ENCODE assay signal across 29 cellular contexts in genomic region chr7:25647872-25648271, GRCh38.
"Had no signal": no experiment of that assay in that cellular context is flagged by ENCODE, and none has a peak within 500 bp of the region (broad histone marks: within the 10 kb centered on the region; RNA-seq: fewer than 3 reads in every experiment).

No MANE protein-coding gene starts in this region.

- H3K9me3 Mint-ChIP-seq: activated B cell treated with CpG ODN at 0.5 μM for 24 hours; activated CD8-positive, alpha-beta T cell treated with anti-CD3 and anti-CD28 coated beads for 36 hours; activated T-cell treated with anti-CD3 and anti-CD28 coated beads, Interleukin-2, amount 50 U/mL, for 4 hours; activated T-helper 17 cell treated with anti-CD3 and anti-CD28 coated beads, Interleukin-2, amount 50 U/mL, for 72 hours; effector memory CD8-positive, alpha-beta T cell; T-helper 2 cell treated with Interferon-gamma antibody and Interleukin-4, amounts not matched to agents 5 μg/mL and 100 μg/mL, for 36 hours had no signal

- H3K27me3 Mint-ChIP-seq: activated B cell treated with CpG ODN at 0.5 μM for 24 hours; activated CD8-positive, alpha-beta T cell treated with anti-CD3 and anti-CD28 coated beads for 36 hours; activated naive CD8-positive, alpha-beta T cell had no signal

- H3K4me3 Mint-ChIP-seq: activated B cell treated with CpG ODN at 0.5 μM for 24 hours; activated CD8-positive, alpha-beta T cell treated with anti-CD3 and anti-CD28 coated beads for 36 hours; activated naive CD8-positive, alpha-beta T cell; activated T-cell treated with anti-CD3 and anti-CD28 coated beads, Interleukin-2, amount 50 U/mL, for 4 hours; activated T-helper 17 cell treated with anti-CD3 and anti-CD28 coated beads, Interleukin-2, amount 50 U/mL, for 72 hours; effector memory CD8-positive, alpha-beta T cell; T-helper 17 cell; T-helper 2 cell treated with Interferon-gamma antibody and Interleukin-4, amounts not matched to agents 5 μg/mL and 100 μg/mL, for 36 hours had no signal

- H3K36me3 ChIP-seq: esophagus squamous epithelium, WERI-Rb-1 had no signal

- H3K27ac ChIP-seq: body of pancreas, epithelial cell of prostate, esophagus squamous epithelium, WERI-Rb-1 had no signal

- ATAC-seq: activated CD4-positive, CD25-positive, alpha-beta regulatory T cell treated with anti-CD3 and anti-CD28 coated beads, Interleukin-2, amount 50 U/mL, for 24 hours; activated CD8-positive, alpha-beta T cell treated with anti-CD3 and anti-CD28 coated beads for 36 hours; activated T-cell treated with anti-CD3 and anti-CD28 coated beads, Interleukin-2, amount 50 U/mL, for 4 hours; activated T-helper 17 cell treated with anti-CD3 and anti-CD28 coated beads, Interleukin-2, amount 50 U/mL, for 72 hours; body of pancreas; effector memory CD8-positive, alpha-beta T cell; T-helper 17 cell had no signal

- H3K27me3 ChIP-seq: body of pancreas, esophagus squamous epithelium had no signal

- H3K4me1 Mint-ChIP-seq: activated B cell treated with CpG ODN at 0.5 μM for 24 hours; activated T-helper 17 cell treated with anti-CD3 and anti-CD28 coated beads, Interleukin-2, amount 50 U/mL, for 72 hours; T-helper 17 cell had no signal

- H3K27ac Mint-ChIP-seq: activated B cell treated with CpG ODN at 0.5 μM for 24 hours; activated CD8-positive, alpha-beta T cell treated with anti-CD3 and anti-CD28 coated beads for 36 hours; activated naive CD8-positive, alpha-beta T cell; activated T-helper 17 cell treated with anti-CD3 and anti-CD28 coated beads, Interleukin-2, amount 50 U/mL, for 72 hours; effector memory CD8-positive, alpha-beta T cell; T-helper 17 cell; T-helper 2 cell treated with Interferon-gamma antibody and Interleukin-4, amounts not matched to agents 5 μg/mL and 100 μg/mL, for 36 hours had no signal

- H3K9me3 ChIP-seq: body of pancreas, esophagus squamous epithelium had no signal

- H3K4me1 ChIP-seq: body of pancreas, esophagus squamous epithelium had no signal

- H3K4me3 ChIP-seq: body of pancreas, esophagus squamous epithelium had no signal

- DNase-seq: activated B cell treated with CpG ODN at 0.5 μM for 24 hours; activated CD4-positive, alpha-beta T cell treated with anti-CD3 and anti-CD28 coated beads for 48 hours; activated CD4-positive, alpha-beta T cell treated with anti-CD3 and anti-CD28 coated beads, Interleukin-2, amount 50 U/mL, for 1 hour; activated CD4-positive, alpha-beta T cell treated with anti-CD3 and anti-CD28 coated beads, Interleukin-2, amount 50 U/mL, for 48 hours; activated CD8-positive, alpha-beta memory T cell treated with anti-CD3 and anti-CD28 coated beads for 24 hours; activated CD8-positive, alpha-beta T cell treated with anti-CD3 and anti-CD28 coated beads for 36 hours; activated effector memory CD4-positive, alpha-beta T cell treated with Interleukin-2 at 50 U/mL for 16 hours; activated gamma-delta T cell treated with Interleukin-2 at 50 U/mL for 16 hours; activated naive CD4-positive, alpha-beta T cell treated with anti-CD3 and anti-CD28 coated beads, Interleukin-2, amount 50 U/mL, for 16 hours; activated naive CD4-positive, alpha-beta T cell treated with Interleukin-2 at 50 U/mL for 16 hours; activated T-cell treated with anti-CD3 and anti-CD28 coated beads, Interleukin-2, amount 50 U/mL, for 4 hours; amniotic stem cell; anterior cingulate cortex; body of pancreas; caudate nucleus; cortex of kidney; dermis blood vessel endothelial cell; effector CD4-positive, alpha-beta T cell; effector memory CD8-positive, alpha-beta T cell; esophagus squamous epithelium; head of caudate nucleus; T-helper 17 cell; T1000; WERI-Rb-1 had no signal
